ENCODE assay signal across 8 cellular contexts in genomic region chr11:86067230-86068137, GRCh38. TPM values are rescaled to one million over a fixed set of nuclear protein-coding genes. Genes with fewer than 3 reads are reported as not detected.
A peak's percentile ranks its signal among the peaks of the same experiment; 100 is the strongest.
DNase-seq lines count a peak whose midpoint lies in the region; ATAC-seq and TF ChIP-seq lines count a peak whose summit lies in the region.

No MANE protein-coding gene starts in this region.

- no peaks in the 10 kb centered on the region for H3K9me3 ChIP-seq in HAP-1
- H3K9me3 ChIP-seq in SU-DHL-6 (ENCODE audit: insufficient read depth, low read length) = no peaks in the 10 kb centered on the region
- no peaks in the 10 kb centered on the region for H3K9me3 ChIP-seq in esophagus (ENCODE audit: control insufficient read depth in 2 of 2, insufficient read depth in 1 of 2, low read depth in 1 of 2, low read length in 1 of 2)
- no peaks in the 10 kb centered on the region for H3K9me3 ChIP-seq in neutrophil

- H3K27me3 ChIP-seq in HAP-1 (ENCODE audit: low read depth) (no peaks in the 10 kb centered on the region), SU-DHL-6 (ENCODE audit: low read length) (no peaks in the 10 kb centered on the region), esophagus (ENCODE audit: control insufficient read depth in 1 of 2, insufficient read depth in 2 of 2, low read length in 2 of 2) (no peaks in the 10 kb centered on the region), neutrophil (no peaks in the 10 kb centered on the region)

- H3K36me3 ChIP-seq in HAP-1 (replicated peaks) (no peaks in the 10 kb centered on the region), SU-DHL-6 (ENCODE audit: low read length) (no peaks in the 10 kb centered on the region), esophagus (ENCODE audit: control insufficient read depth in 2 of 2, insufficient read depth in 2 of 2, low read length in 1 of 2) (no peaks in the 10 kb centered on the region), neutrophil (no peaks in the 10 kb centered on the region)

- peak overlapping the region; percentile 85 for H3K4me2 ChIP-seq in SU-DHL-6 (ENCODE audit: low read depth, low read length, poor library complexity, severe bottlenecking)

- H2AFZ ChIP-seq in SU-DHL-6 (ENCODE audit: low read depth, low read length, severe bottlenecking) = no peak overlapping the region

- no peak for TF ChIP-seq CTCF in AG09309 (IDR thresholded peaks at IDR 0.05; ENCODE audit: control insufficient read depth, insufficient read depth, low read depth, low read length, missing control alignments)
- no peak for TF ChIP-seq CTCF in SU-DHL-6 (IDR thresholded peaks at IDR 0.05; ENCODE audit: insufficient read depth, low read length, poor library complexity, severe bottlenecking)
- TF ChIP-seq CTCF in neutrophil (IDR thresholded peaks at IDR 0.05) = no peak

- no peak for DNase-seq in AG09309 (ENCODE audit: low read depth)
- no peak for DNase-seq in HAP-1 (ENCODE audit: low spot score in 2 of 2)
- DNase-seq in AG08395 (ENCODE audit: low spot score) = no peak
- DNase-seq in NCI-H187 (lab: John Stamatoyannopoulos, UW) = no peak

- H3K4me3 ChIP-seq in AG09309 (ENCODE audit: control insufficient read depth, low read depth, low read length) (peak overlapping the region; percentile 99), HAP-1 (peak overlapping the region; percentile 73), SU-DHL-6 (ENCODE audit: insufficient read depth, low read length, poor library complexity, severe bottlenecking) (peak overlapping the region; percentile 96), esophagus (ENCODE audit: low read depth in 1 of 2, low read length in 2 of 2) (peak overlapping the region; percentile 83 to 92), neutrophil (ENCODE audit: low read depth in 1 of 2, low read length in 1 of 2) (peak overlapping the region; percentile 81 to 100)

- H3K27ac ChIP-seq in SU-DHL-6 (ENCODE audit: low read depth, low read length) = peak overlapping the region; percentile 78
- H3K27ac ChIP-seq in esophagus (ENCODE audit: low read depth in 2 of 2, low read length in 1 of 2) = peak overlapping the region; percentile 95 to 98
- H3K27ac ChIP-seq in neutrophil = peak overlapping the region; percentile 100

- H3K79me2 ChIP-seq in SU-DHL-6 (ENCODE audit: insufficient read depth, low read length) = peaks cover 61% of the 10 kb centered on the region

- H3K9ac ChIP-seq in SU-DHL-6 (ENCODE audit: low read length) = peak overlapping the region; percentile 86

- H3K9me2 ChIP-seq in SU-DHL-6 (replicated peaks; ENCODE audit: insufficient read depth, low read length) = no peaks in the 10 kb centered on the region

- in situ Hi-C loops in HAP-1 (cut with MboI; ENCODE audit: low sequenced_read_pairs) = no loop called here

- H4K20me1 ChIP-seq in SU-DHL-6 (ENCODE audit: low read depth, low read length) = peaks cover 32% of the 10 kb centered on the region

- 0% methylated on average over 14 of the region's 14 CpGs for WGBS in esophagus, 2 donors

- H3F3A ChIP-seq in SU-DHL-6 (ENCODE audit: insufficient read depth) = peaks cover 21% of the 10 kb centered on the region

- peaks cover 21% of the 10 kb centered on the region for H3K4me1 ChIP-seq in HAP-1
- no peaks in the 10 kb centered on the region for H3K4me1 ChIP-seq in esophagus (ENCODE audit: control insufficient read depth in 2 of 2, insufficient read depth in 2 of 2, low read length in 1 of 2)
- peaks cover 55 to 58% of the 10 kb centered on the region in 2 experiments for H3K4me1 ChIP-seq in neutrophil (ENCODE audit: control insufficient read depth in 1 of 2, insufficient read depth in 1 of 2, low read depth in 1 of 2, low read length in 1 of 2)

- no peak for ATAC-seq in GM19324 (IDR thresholded peaks at IDR 0.05; ENCODE audit: low FRiP score, unreplicated experiment)

RNA-seq across cellular contexts. Expression of gene PICALM, which starts 1.4 kb away (rescaled TPM):
- polyA plus RNA-seq in esophagus = 10 to 100 TPM; 60.9 to 61.1 TPM
